Comparison of ENCODE assay signal across 1 cellular context in the genomic region with DNA sequence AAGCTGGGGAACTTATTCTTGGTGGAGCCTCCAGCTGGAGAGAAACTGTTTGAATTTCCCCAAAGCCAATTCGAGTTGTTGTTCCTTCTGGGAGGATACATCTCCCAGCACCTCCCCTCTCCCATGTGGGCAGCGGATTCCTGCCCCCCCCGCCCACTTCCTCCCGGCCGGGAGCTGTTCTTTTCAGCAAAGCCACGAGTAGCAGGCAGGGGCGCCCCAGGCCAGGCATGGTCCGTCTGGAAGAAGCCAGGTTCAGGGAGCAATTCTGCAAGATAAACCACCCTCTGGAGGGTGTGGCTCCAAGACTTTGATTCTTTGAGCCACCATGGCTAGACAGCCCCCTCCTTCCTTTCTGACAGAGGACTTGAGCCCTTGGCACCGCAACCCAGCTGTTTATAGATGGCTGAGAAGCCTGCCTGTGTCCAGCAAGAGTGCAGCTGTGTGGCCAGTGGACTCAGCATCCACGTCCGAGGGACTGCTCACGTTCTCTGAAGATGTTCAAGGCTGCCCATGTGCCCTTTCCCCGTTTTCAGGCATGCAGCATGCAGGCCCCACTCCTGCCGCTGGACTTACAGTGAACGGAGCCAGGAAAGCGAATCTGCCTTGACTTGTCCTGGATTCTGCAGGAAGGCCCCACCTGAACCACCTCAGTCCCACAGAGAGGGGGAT.
TF ChIP-seq lines count a peak whose summit lies in the region.

No MANE protein-coding gene starts in this region.

TF ChIP-seq in GM23338, 12 proteins besides CTCF, POLR2A, EP300 and RAD21 (continued from another document):
- TF ChIP-seq CREB1 (CRISPR knock-in tag; IDR thresholded peaks at IDR 0.05; ENCODE audit: low read depth), result no peak
- TF ChIP-seq STAT1 (IDR thresholded peaks at IDR 0.05; ENCODE audit: unreplicated experiment), result no peak
